In the genomic region with DNA sequence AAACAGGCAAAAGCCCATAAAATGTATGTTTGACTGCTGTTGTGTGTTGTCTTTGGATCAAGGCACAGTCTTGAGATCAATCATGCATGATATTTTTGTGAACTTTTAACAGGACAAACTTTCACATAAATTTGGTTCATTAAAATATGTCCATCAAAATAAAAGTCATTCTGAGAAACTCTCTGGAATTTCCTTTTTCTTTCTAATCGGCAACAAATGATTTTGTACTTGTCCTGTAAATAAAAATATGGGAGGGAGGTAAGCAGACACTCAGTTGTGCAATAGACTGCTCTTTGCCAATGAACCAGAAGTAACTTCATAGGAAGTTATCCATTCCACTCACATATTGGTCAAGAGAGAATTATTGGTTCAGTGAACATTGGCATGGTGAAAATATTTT, we compare ENCODE assay signal across 16 cellular contexts.
DNase-seq lines count a peak whose midpoint lies in the region; FAIRE-seq and TF ChIP-seq lines count a peak whose summit lies in the region.
"Had no signal": no experiment of that assay in that cellular context is flagged by ENCODE, and none has a peak within 500 bp of the region (broad histone marks: within the 10 kb centered on the region; RNA-seq: fewer than 3 reads in every experiment).

No MANE protein-coding gene starts in this region.

- H4K20me1 ChIP-seq in GM23248 (ENCODE audit: insufficient read depth), result no peaks in the 10 kb centered on the region
- H4K20me1 ChIP-seq in SK-N-SH (ENCODE audit: insufficient read depth), result no peaks in the 10 kb centered on the region
- no peaks in the 10 kb centered on the region for H4K20me1 ChIP-seq in H9 (ENCODE audit: control insufficient read depth, insufficient read depth, insufficient read length)

- peak; percentile 34 for DNase-seq in GM23248
- DNase-seq in choroid plexus epithelial cell (ENCODE audit: low read depth), result peak; percentile 64
- DNase-seq in kidney, result no peak
- DNase-seq in suprapubic skin (ENCODE audit: low spot score in 2 of 2), result no peak
- DNase-seq in NCI-H82 (lab: John Stamatoyannopoulos, UW), result no peak
- no peak for DNase-seq in SK-N-SH
- no peak for DNase-seq in HuH-7 (ENCODE audit: low spot score)
- DNase-seq in H9, result no peak
- DNase-seq: activated CD4-positive, alpha-beta memory T cell treated with anti-CD3 and anti-CD28 coated beads for 36 hours; cerebellar nuclear complex; DMS79; KG1; NCI-H1436 treated with DMSO at 0.1 percent for 48 hours; RPMI8226; trophoblast cell had no signal

- H3F3A ChIP-seq in GM23248 (ENCODE audit: insufficient read depth), result peaks cover 22% of the 10 kb centered on the region
- H3F3A ChIP-seq in SK-N-SH (replicated peaks; ENCODE audit: insufficient read depth), result no peaks in the 10 kb centered on the region

- H3T11ph ChIP-seq in H9 (ENCODE audit: low read length), result no peak overlapping the region

- POLR2A ChIA-PET in SK-N-SH (lab: Yijun Ruan, JAX), result no interaction called here

- H3K4me1 ChIP-seq in GM23248 (ENCODE audit: insufficient read depth) (peaks cover 22% of the 10 kb centered on the region), kidney (ENCODE audit: control insufficient read depth in 1 of 2, insufficient read depth in 1 of 2, low read depth in 1 of 2, low read length in 2 of 2) (peaks cover 2 to 8% of the 10 kb centered on the region in 2 donors), suprapubic skin (no peaks in the 10 kb centered on the region), SK-N-SH (ENCODE audit: control insufficient read depth in 1 of 2, insufficient read depth in 2 of 2, low read depth in 1 of 2, low read length in 1 of 2) (no peaks in the 10 kb centered on the region), H9 (ENCODE audit: insufficient read depth, low read length) (no peaks in the 10 kb centered on the region)

- no peak overlapping the region for H2BK20ac ChIP-seq in H9 (ENCODE audit: low read depth, low read length, poor library complexity, severe bottlenecking)

- WGBS in GM23248 (ENCODE audit: low coverage in 1 of 2, low lambda C conversion rate in 2 of 2, missing lambda C conversion rate in 2 of 2), 2 experiments, result 0 to 6% methylated on average over 1 of the region's 1 CpG
- WGBS in suprapubic skin, result 28% methylated on average over 1 of the region's 1 CpG
- 3% methylated on average over 1 of the region's 1 CpG for WGBS in SK-N-SH (ENCODE audit: low lambda C conversion rate)
- no CpG with 5 or more reads among the region's 1 CpG for WGBS in H9 (ENCODE audit: extremely low coverage, insufficient read length, low lambda C conversion rate)

- intact Hi-C loops in kidney (cut with DNase I), result no loop called here

- no peaks in the 10 kb centered on the region for H3K79me1 ChIP-seq in H9 (ENCODE audit: insufficient read depth, low read depth, low read length, poor library complexity, severe bottlenecking)

- FAIRE-seq in kidney (lab: Jason Lieb, UNC), result peak; percentile 87

- H4K5ac ChIP-seq in H9 (ENCODE audit: insufficient read length, low read depth, low read length), result no peak overlapping the region

- H2BK12ac ChIP-seq in H9 (ENCODE audit: insufficient read length, low read depth, low read length), result no peak overlapping the region

- no peak overlapping the region for H3K27ac Mint-ChIP-seq in H9
- H3K27ac Mint-ChIP-seq: activated CD4-positive, alpha-beta memory T cell treated with anti-CD3 and anti-CD28 coated beads for 36 hours had no signal

- H3K27me3 Mint-ChIP-seq in H9 (ENCODE audit: low read depth), result no peaks in the 10 kb centered on the region
- H3K27me3 Mint-ChIP-seq: activated CD4-positive, alpha-beta memory T cell treated with anti-CD3 and anti-CD28 coated beads for 36 hours had no signal

- no peaks in the 10 kb centered on the region for H3K23me2 ChIP-seq in H9 (ENCODE audit: insufficient read length, low read depth, low read length, poor library complexity, severe bottlenecking)

- no peak overlapping the region for H2BK5ac ChIP-seq in H9 (ENCODE audit: insufficient read length, low read length)

- no peak overlapping the region for H3K18ac ChIP-seq in H9 (ENCODE audit: insufficient read length, low read depth, low read length)

- no peak overlapping the region for H3K9ac ChIP-seq in GM23248
- H3K9ac ChIP-seq in kidney (ENCODE audit: low read length in 2 of 2), result no peak overlapping the region
- H3K9ac ChIP-seq in SK-N-SH, result no peak overlapping the region
- H3K9ac ChIP-seq in H9 (ENCODE audit: extremely low read depth, insufficient read length, low read length), result no peak overlapping the region

- H4K91ac ChIP-seq in H9 (ENCODE audit: insufficient read length, low read depth, low read length), result no peak overlapping the region

- no peak overlapping the region for H4K8ac ChIP-seq in H9 (replicated peaks; ENCODE audit: insufficient read length, low read depth, low read length)

- no peak overlapping the region for H3K23ac ChIP-seq in H9 (ENCODE audit: insufficient read length, low read depth, low read length)

- H2AFZ ChIP-seq in GM23248, result peak overlapping the region; percentile 9; the same call in 1 of the 2 replicates
- no peak overlapping the region for H2AFZ ChIP-seq in SK-N-SH (ENCODE audit: low read depth)
- H2AFZ ChIP-seq in H9 (ENCODE audit: low read length), result no peak overlapping the region

- no peaks in the 10 kb centered on the region for H3K79me2 ChIP-seq in GM23248 (ENCODE audit: insufficient read depth)
- H3K79me2 ChIP-seq in SK-N-SH (ENCODE audit: insufficient read depth), result no peaks in the 10 kb centered on the region
- H3K79me2 ChIP-seq in H9 (ENCODE audit: insufficient read depth, low read length), result no peaks in the 10 kb centered on the region

- no peak overlapping the region for H2BK15ac ChIP-seq in H9 (ENCODE audit: low read depth, low read length)

- H3K9me3 ChIP-seq in GM23248 (ENCODE audit: low read depth), result peaks cover 4% of the 10 kb centered on the region
- H3K9me3 ChIP-seq in kidney (ENCODE audit: control insufficient read depth in 1 of 2, low read length in 2 of 2), result no peaks in the 10 kb centered on the region
- H3K9me3 ChIP-seq in suprapubic skin, result no peaks in the 10 kb centered on the region
- no peaks in the 10 kb centered on the region for H3K9me3 ChIP-seq in SK-N-SH
- H3K9me3 ChIP-seq in H9 (ENCODE audit: control insufficient read depth, low read depth, low read length), result no peaks in the 10 kb centered on the region

- in situ Hi-C loops in GM23248 (cut with MboI), result no loop called here

- H3K9me2 ChIP-seq in GM23248 (ENCODE audit: insufficient read depth) (no peaks in the 10 kb centered on the region; the same call in 1 of the 2 replicates), SK-N-SH (no peaks in the 10 kb centered on the region)

- no peak overlapping the region for H3K56ac ChIP-seq in H9 (ENCODE audit: insufficient read length, low read depth, low read length)

- H3K27ac ChIP-seq in GM23248, result no peak overlapping the region
- H3K27ac ChIP-seq in kidney (ENCODE audit: low read depth in 2 of 2, low read length in 2 of 2), result no peak overlapping the region
- peak overlapping the region; percentile 72 for H3K27ac ChIP-seq in suprapubic skin
- no peak overlapping the region for H3K27ac ChIP-seq in SK-N-SH (ENCODE audit: low read depth in 2 of 2, low read length in 1 of 2)
- no peak overlapping the region for H3K27ac ChIP-seq in H9 (ENCODE audit: insufficient read length, low read depth, low read length)

- peaks cover 5 to 6% of the 10 kb centered on the region in 2 experiments; a peak in 4 of 5 replicates for H3K9me3 Mint-ChIP-seq in H9
- H3K9me3 Mint-ChIP-seq: activated CD4-positive, alpha-beta memory T cell treated with anti-CD3 and anti-CD28 coated beads for 36 hours had no signal

- H2AK5ac ChIP-seq in H9 (ENCODE audit: insufficient read length, low read length), result no peak overlapping the region

- no peak overlapping the region for H2BK120ac ChIP-seq in H9 (ENCODE audit: low read depth, low read length, poor library complexity, severe bottlenecking)

- peaks cover 0 to 5% of the 10 kb centered on the region in 2 experiments; a peak in 2 of 4 replicates for H3K4me1 Mint-ChIP-seq in H9

- H3K36me3 Mint-ChIP-seq in H9 (ENCODE audit: insufficient read depth in 1 of 3, low read depth in 3 of 3), result peaks cover 2 to 3% (median 2%) of the 10 kb centered on the region in 3 experiments; a peak in 6 of 7 replicates
- H3K36me3 Mint-ChIP-seq: activated CD4-positive, alpha-beta memory T cell treated with anti-CD3 and anti-CD28 coated beads for 36 hours had no signal

- H3K27me3 ChIP-seq in GM23248 (replicated peaks; ENCODE audit: insufficient read depth), result no peaks in the 10 kb centered on the region
- no peaks in the 10 kb centered on the region for H3K27me3 ChIP-seq in suprapubic skin
- no peaks in the 10 kb centered on the region for H3K27me3 ChIP-seq in SK-N-SH (ENCODE audit: insufficient read depth)
- H3K27me3 ChIP-seq in H9 (ENCODE audit: insufficient read depth, low read length), result no peaks in the 10 kb centered on the region

- no peak overlapping the region for H3K14ac ChIP-seq in H9 (ENCODE audit: insufficient read depth, low read length)

- no peak for TF ChIP-seq RAD21 in SK-N-SH (IDR thresholded peaks at IDR 0.05; ENCODE audit: low read length)

- TF ChIP-seq EP300 in suprapubic skin (IDR thresholded peaks at IDR 0.05) (no peak), SK-N-SH (IDR thresholded peaks at IDR 0.05; ENCODE audit: borderline replicate concordance in 1 of 2, low read depth in 1 of 2, low read length in 1 of 2) (no peak)

- no peak overlapping the region for H3K4me3 Mint-ChIP-seq in H9
- H3K4me3 Mint-ChIP-seq: activated CD4-positive, alpha-beta memory T cell treated with anti-CD3 and anti-CD28 coated beads for 36 hours had no signal

- CTCF ChIA-PET in SK-N-SH (lab: Yijun Ruan, JAX), result no interaction called here

- TF ChIP-seq POLR2A in suprapubic skin (IDR thresholded peaks at IDR 0.05), result no peak

- no peak overlapping the region for H3K4ac ChIP-seq in H9 (ENCODE audit: low read depth, low read length)

- H3K4me2 ChIP-seq in GM23248 (ENCODE audit: unreplicated experiment) (peak overlapping the region; percentile 30), SK-N-SH (no peak overlapping the region), H9 (ENCODE audit: insufficient read depth, insufficient read length, low read length) (no peak overlapping the region)
- H3K4me2 ChIP-seq: smooth muscle cell had no signal

- TF ChIP-seq CTCF in choroid plexus epithelial cell (conservative IDR thresholded peaks at IDR 0.05; ENCODE audit: low read depth, low read length) (no peak), kidney (IDR thresholded peaks at IDR 0.05; ENCODE audit: borderline replicate concordance, extremely low read depth, insufficient read depth) (no peak), suprapubic skin (IDR thresholded peaks at IDR 0.05) (no peak), SK-N-SH (IDR thresholded peaks at IDR 0.05) (no peak), H9 (conservative IDR thresholded peaks at IDR 0.05) (no peak)

- no peak overlapping the region for H3K4me3 ChIP-seq in GM23248
- no peak overlapping the region for H3K4me3 ChIP-seq in choroid plexus epithelial cell (ENCODE audit: low read depth, low read length)
- no peak overlapping the region for H3K4me3 ChIP-seq in kidney (ENCODE audit: low read length in 2 of 2)
- H3K4me3 ChIP-seq in suprapubic skin, result no peak overlapping the region
- H3K4me3 ChIP-seq in SK-N-SH (ENCODE audit: low read depth in 2 of 2, low read length in 1 of 2), result no peak overlapping the region
- H3K4me3 ChIP-seq: smooth muscle cell had no signal

- H3K36me3 ChIP-seq in GM23248 (ENCODE audit: low read depth) (no peaks in the 10 kb centered on the region), kidney (ENCODE audit: control insufficient read depth in 1 of 2, insufficient read depth in 2 of 2, low read length in 2 of 2) (no peaks in the 10 kb centered on the region), suprapubic skin (no peaks in the 10 kb centered on the region), SK-N-SH (replicated peaks in 1 of 2; ENCODE audit: control insufficient read depth in 1 of 2, insufficient read depth in 2 of 2, low read length in 1 of 2) (no peaks in the 10 kb centered on the region)

Comparison
In these comparisons a context has a peak if more than half of its experiments do, and no peak if none do; other contexts are left out.
1. DNase-seq: peak in GM23248 (single experiment) and choroid plexus epithelial cell (single experiment); none in kidney (single experiment), suprapubic skin (0 of 2), NCI-H82 (single experiment), SK-N-SH (single experiment), HuH-7 (single experiment) and H9 (single experiment).